ENCODE assay signal across 16 cellular contexts in genomic region chr14:61350427-61350826, GRCh38. TPM values are rescaled to one million over a fixed set of nuclear protein-coding genes. Genes with fewer than 3 reads are reported as not detected.
DNase-seq lines count a peak whose midpoint lies in the region; ATAC-seq and TF ChIP-seq lines count a peak whose summit lies in the region.
"Had no signal": no experiment of that assay in that cellular context is flagged by ENCODE, and none has a peak within 500 bp of the region (broad histone marks: within the 10 kb centered on the region; RNA-seq: fewer than 3 reads in every experiment).

No MANE protein-coding gene starts in this region.

- H3K27me3 ChIP-seq in hepatocyte = no peaks in the 10 kb centered on the region
- H3K27me3 ChIP-seq: foreskin keratinocyte, right lobe of liver, transverse colon had no signal

- ATAC-seq in activated T-cell treated with anti-CD3 and anti-CD28 coated beads, Interleukin-2, amount 50 U/mL, for 4 hours = peak; percentile 66 to 69
- ATAC-seq in activated naive CD8-positive, alpha-beta T cell treated with anti-CD3 and anti-CD28 coated beads, Interleukin-2, amount 10 ng/mL, durations not matched to agents 7 days and 5 days (ENCODE audit: low read depth) = peak; percentile 59
- ATAC-seq in stimulated activated naive CD8-positive, alpha-beta T cell treated with anti-CD3 and anti-CD28 coated beads, Interleukin-15, amount 100 ng/mL, for 72 hours = peak; percentile 92
- ATAC-seq in HG03432 (IDR thresholded peaks at IDR 0.05; ENCODE audit: unreplicated experiment) = no peak
- ATAC-seq: foreskin keratinocyte, left colon, right lobe of liver had no signal

- POLR2A ChIA-PET in activated naive CD8-positive, alpha-beta T cell treated with anti-CD3 and anti-CD28 coated beads, Interleukin-2, amount 10 ng/mL, durations not matched to agents 7 days and 5 days (lab: Charles Lee) = interaction anchor here (0.6 to 2.0 kb wide), 7 partner anchors 20 to 345 kb away, joined by 3 to 7 read pairs (median 3); partner anchors contain the start of gene HIF1A

- H3K27ac ChIP-seq in hepatocyte = no peak overlapping the region
- H3K27ac ChIP-seq: foreskin keratinocyte, right lobe of liver had no signal

- H3K4me2 ChIP-seq in hepatocyte = no peak overlapping the region

- H4K20me1 ChIP-seq in hepatocyte (ENCODE audit: insufficient read depth, poor library complexity, severe bottlenecking) = no peaks in the 10 kb centered on the region

- H3K4me1 ChIP-seq in hepatocyte (ENCODE audit: insufficient read depth) = no peaks in the 10 kb centered on the region
- H3K4me1 ChIP-seq: right lobe of liver, transverse colon had no signal

- H3K27ac Mint-ChIP-seq in IgD-negative memory B cell = peak overlapping the region in 2 of 3 donors; percentile 10 to 79
- peak overlapping the region; percentile 73 for H3K27ac Mint-ChIP-seq in activated naive CD8-positive, alpha-beta T cell treated with anti-CD3 and anti-CD28 coated beads, Interleukin-2, amount 10 ng/mL, durations not matched to agents 7 days and 5 days
- peak overlapping the region; percentile 72 to 87 for H3K27ac Mint-ChIP-seq in stimulated activated naive CD8-positive, alpha-beta T cell treated with anti-CD3 and anti-CD28 coated beads, Interleukin-15, amount 100 ng/mL, for 72 hours

- no peak overlapping the region for H3K4me3 ChIP-seq in hepatocyte
- H3K4me3 ChIP-seq: right lobe of liver, transverse colon had no signal

- no peak overlapping the region for H2AFZ ChIP-seq in hepatocyte

- H3K79me2 ChIP-seq in hepatocyte = no peaks in the 10 kb centered on the region

- no peak for TF ChIP-seq CTCF in hepatocyte (IDR thresholded peaks at IDR 0.05; ENCODE audit: poor library complexity)

- H3K9me3 ChIP-seq in hepatocyte (ENCODE audit: low read depth) = no peaks in the 10 kb centered on the region
- H3K9me3 ChIP-seq: right lobe of liver, transverse colon had no signal

- H3K9me3 Mint-ChIP-seq in activated T-cell treated with anti-CD3 and anti-CD28 coated beads, Interleukin-2, amount 50 U/mL, for 4 hours = peaks cover 3% of the 10 kb centered on the region
- peaks cover 0 to 2% (median 1%) of the 10 kb centered on the region in 3 donors for H3K9me3 Mint-ChIP-seq in IgD-negative memory B cell
- no peaks in the 10 kb centered on the region for H3K9me3 Mint-ChIP-seq in activated naive CD8-positive, alpha-beta T cell treated with anti-CD3 and anti-CD28 coated beads, Interleukin-2, amount 10 ng/mL, durations not matched to agents 7 days and 5 days
- peaks cover 0 to 10% of the 10 kb centered on the region in 2 donors for H3K9me3 Mint-ChIP-seq in stimulated activated naive CD8-positive, alpha-beta T cell treated with anti-CD3 and anti-CD28 coated beads, Interleukin-15, amount 100 ng/mL, for 72 hours

- DNase-seq in activated T-cell treated with anti-CD3 and anti-CD28 coated beads, Interleukin-2, amount 50 U/mL, for 4 hours = no peak
- DNase-seq in activated T-cell treated with anti-CD3 and anti-CD28 coated beads, Interleukin-2, amount 50 U/mL, for 48 hours = no peak
- no peak for DNase-seq in activated naive CD8-positive, alpha-beta T cell treated with anti-CD3 and anti-CD28 coated beads, Interleukin-2, amount 10 ng/mL, durations not matched to agents 7 days and 5 days
- DNase-seq in stimulated activated naive CD8-positive, alpha-beta T cell treated with anti-CD3 and anti-CD28 coated beads, Interleukin-15, amount 100 ng/mL, for 72 hours = peak in 1 of 2 donors; percentile 69
- DNase-seq in hepatocyte (ENCODE audit: low spot score) = no peak
- no peak for DNase-seq in NCI-H2196 treated with DMSO at 0.1 percent for 48 hours (lab: John Stamatoyannopoulos, UW; ENCODE audit: unreplicated experiment)
- DNase-seq: foreskin keratinocyte; left colon; NCI-H1436 treated with DMSO at 0.1 percent for 48 hours; NCI-H446; right lobe of liver; stimulated activated CD4-positive, alpha-beta T cell treated with anti-CD3 and anti-CD28 coated beads, Interleukin-4, amount 100 ng/mL, for 1 hour; T1000; transverse colon had no signal

- H3K4me1 Mint-ChIP-seq in activated T-cell treated with anti-CD3 and anti-CD28 coated beads, Interleukin-2, amount 50 U/mL, for 4 hours (ENCODE audit: low read depth) = peaks cover 94% of the 10 kb centered on the region
- H3K4me1 Mint-ChIP-seq in IgD-negative memory B cell = peaks cover 4 to 17% (median 14%) of the 10 kb centered on the region in 3 donors
- H3K4me1 Mint-ChIP-seq in activated naive CD8-positive, alpha-beta T cell treated with anti-CD3 and anti-CD28 coated beads, Interleukin-2, amount 10 ng/mL, durations not matched to agents 7 days and 5 days = peaks cover 78% of the 10 kb centered on the region
- H3K4me1 Mint-ChIP-seq in stimulated activated naive CD8-positive, alpha-beta T cell treated with anti-CD3 and anti-CD28 coated beads, Interleukin-15, amount 100 ng/mL, for 72 hours = peaks cover 99% of the 10 kb centered on the region

- peak overlapping the region; percentile 26 for H3K4me3 Mint-ChIP-seq in activated T-cell treated with anti-CD3 and anti-CD28 coated beads, Interleukin-2, amount 50 U/mL, for 4 hours
- H3K4me3 Mint-ChIP-seq in IgD-negative memory B cell = peak overlapping the region in 3 of 4 donors; percentile 18 to 43 (median 30)
- H3K4me3 Mint-ChIP-seq in activated naive CD8-positive, alpha-beta T cell treated with anti-CD3 and anti-CD28 coated beads, Interleukin-2, amount 10 ng/mL, durations not matched to agents 7 days and 5 days = peak overlapping the region; percentile 73
- peak overlapping the region; percentile 57 to 75 for H3K4me3 Mint-ChIP-seq in stimulated activated naive CD8-positive, alpha-beta T cell treated with anti-CD3 and anti-CD28 coated beads, Interleukin-15, amount 100 ng/mL, for 72 hours

- WGBS in hepatocyte (ENCODE audit: low lambda C conversion rate, missing lambda C conversion rate) = 64% methylated on average over 3 of the region's 3 CpGs

- H3K27me3 Mint-ChIP-seq in activated T-cell treated with anti-CD3 and anti-CD28 coated beads, Interleukin-2, amount 50 U/mL, for 4 hours (ENCODE audit: low read depth) = no peaks in the 10 kb centered on the region
- H3K27me3 Mint-ChIP-seq in IgD-negative memory B cell = peaks cover 2% of the 10 kb centered on the region
- no peaks in the 10 kb centered on the region for H3K27me3 Mint-ChIP-seq in activated naive CD8-positive, alpha-beta T cell treated with anti-CD3 and anti-CD28 coated beads, Interleukin-2, amount 10 ng/mL, durations not matched to agents 7 days and 5 days
- no peaks in the 10 kb centered on the region for H3K27me3 Mint-ChIP-seq in stimulated activated naive CD8-positive, alpha-beta T cell treated with anti-CD3 and anti-CD28 coated beads, Interleukin-15, amount 100 ng/mL, for 72 hours

- peaks cover 15% of the 10 kb centered on the region for H3K36me3 Mint-ChIP-seq in activated T-cell treated with anti-CD3 and anti-CD28 coated beads, Interleukin-2, amount 50 U/mL, for 4 hours (ENCODE audit: insufficient read depth)
- H3K36me3 Mint-ChIP-seq in IgD-negative memory B cell = no peaks in the 10 kb centered on the region
- peaks cover 46% of the 10 kb centered on the region for H3K36me3 Mint-ChIP-seq in activated naive CD8-positive, alpha-beta T cell treated with anti-CD3 and anti-CD28 coated beads, Interleukin-2, amount 10 ng/mL, durations not matched to agents 7 days and 5 days

- H3K36me3 ChIP-seq in hepatocyte (replicated peaks; ENCODE audit: insufficient read depth, low read depth) = no peaks in the 10 kb centered on the region
- H3K36me3 ChIP-seq: right lobe of liver, transverse colon had no signal

- no peaks in the 10 kb centered on the region for H3K9me2 ChIP-seq in hepatocyte (replicated peaks; ENCODE audit: insufficient read depth)

RNA-seq across cellular contexts. Expression of gene PRKCH, which starts 29.0 kb away (rescaled TPM):
- 100 to 1,000 TPM; 109 to 141 (median 134) TPM for total RNA-seq in activated T-cell treated with anti-CD3 and anti-CD28 coated beads, Interleukin-2, amount 50 U/mL, for 4 hours
- polyA plus RNA-seq in IgD-negative memory B cell = 9.6 TPM
- total RNA-seq in activated naive CD8-positive, alpha-beta T cell treated with anti-CD3 and anti-CD28 coated beads, Interleukin-2, amount 10 ng/mL, durations not matched to agents 7 days and 5 days = 100 to 1,000 TPM; 318 TPM
- 11.2 and 16.3 TPM in 2 replicates for total RNA-seq in hepatocyte
- 7.1 and 8.7 TPM in 2 replicates for polyA plus RNA-seq in hepatocyte
